In the genomic region with DNA sequence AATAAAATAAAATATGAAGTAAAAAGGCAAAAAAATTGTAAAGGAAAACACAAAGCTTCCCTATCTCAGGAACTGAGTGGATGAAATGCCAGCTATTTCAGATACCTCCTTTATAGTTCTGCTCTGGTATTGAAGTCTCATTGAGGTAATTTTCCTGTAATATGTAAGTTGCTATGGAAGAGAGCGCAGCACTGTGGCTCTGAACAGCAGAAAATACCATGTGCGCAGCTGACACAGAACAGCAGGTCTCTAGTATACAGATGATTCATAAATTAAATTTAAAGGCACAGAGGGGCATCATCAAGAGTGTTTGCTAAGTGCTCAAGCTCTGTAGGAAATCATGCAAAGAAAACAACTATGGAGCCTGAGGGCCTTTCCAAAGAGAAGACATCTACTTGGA, we compare ENCODE assay signal across 16 cellular contexts.
"Had no signal": no experiment of that assay in that cellular context is flagged by ENCODE, and none has a peak within 500 bp of the region (broad histone marks: within the 10 kb centered on the region; RNA-seq: fewer than 3 reads in every experiment).

No MANE protein-coding gene starts in this region.

- H3K27ac ChIP-seq: adrenal gland, left lung, neutrophil, parathyroid adenoma, thoracic aorta, upper lobe of right lung had no signal

- H3K4me3 Mint-ChIP-seq: activated CD4-positive, alpha-beta memory T cell treated with anti-CD3 and anti-CD28 coated beads for 36 hours; activated CD4-positive, alpha-beta T cell treated with anti-CD3 and anti-CD28 coated beads for 36 hours; activated CD8-positive, alpha-beta memory T cell treated with anti-CD3 and anti-CD28 coated beads, Interleukin-2, amount 10 ng/mL, durations not matched to agents 7 days and 5 days; activated T-cell treated with anti-CD3 and anti-CD28 coated beads, Interleukin-2, amount 50 U/mL, for 24 hours; naive thymus-derived CD4-positive, alpha-beta T cell; stimulated activated effector memory CD8-positive, alpha-beta T cell treated with anti-CD3 and anti-CD28 coated beads, Interleukin-12 subunit alpha, Interleukin-12 subunit beta, amount 100 ng/mL, for 72 hours had no signal

- H3K27ac Mint-ChIP-seq: activated CD4-positive, alpha-beta memory T cell treated with anti-CD3 and anti-CD28 coated beads for 36 hours; activated CD4-positive, alpha-beta T cell treated with anti-CD3 and anti-CD28 coated beads for 36 hours; activated CD8-positive, alpha-beta memory T cell treated with anti-CD3 and anti-CD28 coated beads, Interleukin-2, amount 10 ng/mL, durations not matched to agents 7 days and 5 days; activated T-cell treated with anti-CD3 and anti-CD28 coated beads, Interleukin-2, amount 50 U/mL, for 24 hours; naive thymus-derived CD4-positive, alpha-beta T cell; stimulated activated effector memory CD8-positive, alpha-beta T cell treated with anti-CD3 and anti-CD28 coated beads, Interleukin-12 subunit alpha, Interleukin-12 subunit beta, amount 100 ng/mL, for 72 hours had no signal

- DNase-seq: activated CD4-positive, alpha-beta memory T cell treated with anti-CD3 and anti-CD28 coated beads for 36 hours; activated CD4-positive, alpha-beta T cell treated with anti-CD3 and anti-CD28 coated beads for 36 hours; activated CD8-positive, alpha-beta memory T cell treated with anti-CD3 and anti-CD28 coated beads, Interleukin-2, amount 10 ng/mL, durations not matched to agents 7 days and 5 days; activated naive CD4-positive, alpha-beta T cell treated with anti-CD3 and anti-CD28 coated beads, Interleukin-2, amount 50 U/mL, for 16 hours; activated T-cell treated with anti-CD3 and anti-CD28 coated beads, Interleukin-2, amount 50 U/mL, for 24 hours; adrenal gland; islet precursor cell; left lung; mammary epithelial cell; mucosa of descending colon; naive thymus-derived CD4-positive, alpha-beta T cell; upper lobe of right lung had no signal

- H3K27me3 ChIP-seq: adrenal gland, left lung, neutrophil, upper lobe of right lung had no signal

- H3K36me3 ChIP-seq: adrenal gland, left lung, neutrophil, thoracic aorta, upper lobe of right lung had no signal

- H3K4me3 ChIP-seq: adrenal gland, left lung, mucosa of descending colon, thoracic aorta, upper lobe of right lung had no signal

- H3K4me1 Mint-ChIP-seq: activated CD4-positive, alpha-beta T cell treated with anti-CD3 and anti-CD28 coated beads for 36 hours; activated CD8-positive, alpha-beta memory T cell treated with anti-CD3 and anti-CD28 coated beads, Interleukin-2, amount 10 ng/mL, durations not matched to agents 7 days and 5 days; naive thymus-derived CD4-positive, alpha-beta T cell; stimulated activated effector memory CD8-positive, alpha-beta T cell treated with anti-CD3 and anti-CD28 coated beads, Interleukin-12 subunit alpha, Interleukin-12 subunit beta, amount 100 ng/mL, for 72 hours had no signal

- H3K36me3 Mint-ChIP-seq: activated CD4-positive, alpha-beta memory T cell treated with anti-CD3 and anti-CD28 coated beads for 36 hours; activated CD8-positive, alpha-beta memory T cell treated with anti-CD3 and anti-CD28 coated beads, Interleukin-2, amount 10 ng/mL, durations not matched to agents 7 days and 5 days; naive thymus-derived CD4-positive, alpha-beta T cell; stimulated activated effector memory CD8-positive, alpha-beta T cell treated with anti-CD3 and anti-CD28 coated beads, Interleukin-12 subunit alpha, Interleukin-12 subunit beta, amount 100 ng/mL, for 72 hours had no signal

- H3K9me3 ChIP-seq: adrenal gland, left lung, mucosa of descending colon, neutrophil, thoracic aorta, upper lobe of right lung had no signal

- H3K27me3 Mint-ChIP-seq: activated CD4-positive, alpha-beta memory T cell treated with anti-CD3 and anti-CD28 coated beads for 36 hours; activated CD4-positive, alpha-beta T cell treated with anti-CD3 and anti-CD28 coated beads for 36 hours; activated CD8-positive, alpha-beta memory T cell treated with anti-CD3 and anti-CD28 coated beads, Interleukin-2, amount 10 ng/mL, durations not matched to agents 7 days and 5 days; activated T-cell treated with anti-CD3 and anti-CD28 coated beads, Interleukin-2, amount 50 U/mL, for 24 hours; naive thymus-derived CD4-positive, alpha-beta T cell had no signal

- H3K4me1 ChIP-seq: adrenal gland, left lung, parathyroid adenoma, upper lobe of right lung had no signal
